In genomic region chr17:46832945-46833839, GRCh38 we compare ENCODE assay signal across 11 cellular contexts. TPM values are rescaled to one million over a fixed set of nuclear protein-coding genes. Genes with fewer than 3 reads are reported as not detected.
A peak's percentile ranks its signal among the peaks of the same experiment; 100 is the strongest.
DNase-seq lines count a peak whose midpoint lies in the region; ATAC-seq and TF ChIP-seq lines count a peak whose summit lies in the region.
"Had no signal": no experiment of that assay in that cellular context is flagged by ENCODE, and none has a peak within 500 bp of the region (broad histone marks: within the 10 kb centered on the region; RNA-seq: fewer than 3 reads in every experiment).

No MANE protein-coding gene starts in this region.

- peak overlapping the region in 1 of 2 experiments; percentile 35; a peak in 1 of 5 replicates for H3K4me3 Mint-ChIP-seq in H9

- no peak overlapping the region for H2BK20ac ChIP-seq in H9 (ENCODE audit: low read depth, low read length, poor library complexity, severe bottlenecking)

- TF ChIP-seq EP300 in SK-N-SH (IDR thresholded peaks at IDR 0.05; ENCODE audit: borderline replicate concordance in 1 of 2, low read depth in 1 of 2, low read length in 1 of 2) = no peak

- H4K5ac ChIP-seq in H9 (ENCODE audit: insufficient read length, low read depth, low read length) = no peak overlapping the region

- no peak overlapping the region for H2BK12ac ChIP-seq in H9 (ENCODE audit: insufficient read length, low read depth, low read length)

- intact Hi-C loops in A673 (cut with micrococcal nuclease; ENCODE audit: unreplicated experiment) = loop anchor here (10.0 kb wide), 1 partner anchor 1148 kb away; no protein-coding TSS in a partner anchor

- H3T11ph ChIP-seq in H9 (ENCODE audit: low read length) = no peak overlapping the region

- H2AFZ ChIP-seq in H9 (ENCODE audit: low read length) (no peak overlapping the region), SK-N-SH (ENCODE audit: low read depth) (no peak overlapping the region)

- no peaks in the 10 kb centered on the region for H3K79me2 ChIP-seq in H9 (ENCODE audit: insufficient read depth, low read length)
- H3K79me2 ChIP-seq in SK-N-SH (ENCODE audit: insufficient read depth) = no peaks in the 10 kb centered on the region

- peak; percentile 43 for DNase-seq in H9
- no peak for DNase-seq in SK-N-SH
- peak; percentile 47 to 72 for DNase-seq in foreskin keratinocyte
- peak; percentile 34 for DNase-seq in pons (ENCODE audit: low spot score)
- DNase-seq in NCI-H1436 (lab: John Stamatoyannopoulos, UW) = no peak
- DNase-seq in NOMO-1 treated with DMSO at 0.1 percent for 48 hours (lab: John Stamatoyannopoulos, UW; ENCODE audit: unreplicated experiment) = no peak
- DNase-seq in A673 (ENCODE audit: low spot score) = no peak
- no peak for DNase-seq in activated CD4-positive, alpha-beta T cell treated with anti-CD3 and anti-CD28 coated beads, Interleukin-2, amount 50 U/mL, for 48 hours
- DNase-seq: T-helper 9 cell had no signal

- H3K27ac Mint-ChIP-seq in H9 = no peak overlapping the region

- TF ChIP-seq CTCF in H9 (conservative IDR thresholded peaks at IDR 0.05) (no peak), SK-N-SH (IDR thresholded peaks at IDR 0.05) (no peak), foreskin keratinocyte (conservative IDR thresholded peaks at IDR 0.05) (no peak), A673 (conservative IDR thresholded peaks at IDR 0.05; ENCODE audit: low read depth, low read length) (no peak)

- no peaks in the 10 kb centered on the region for H3K23me2 ChIP-seq in H9 (ENCODE audit: insufficient read length, low read depth, low read length, poor library complexity, severe bottlenecking)

- H4K91ac ChIP-seq in H9 (ENCODE audit: insufficient read length, low read depth, low read length) = no peak overlapping the region

- no peaks in the 10 kb centered on the region; a peak in 1 of 7 replicates for H3K36me3 Mint-ChIP-seq in H9 (ENCODE audit: insufficient read depth in 1 of 3, low read depth in 3 of 3)

- H3K27me3 Mint-ChIP-seq in H9 (ENCODE audit: low read depth) = peaks cover 38% of the 10 kb centered on the region

- H2AK5ac ChIP-seq in H9 (ENCODE audit: insufficient read length, low read length) = no peak overlapping the region

- H3K14ac ChIP-seq in H9 (ENCODE audit: insufficient read depth, low read length) = no peak overlapping the region; the same call in 1 of the 2 replicates

- H3K36me3 ChIP-seq in SK-N-SH (replicated peaks in 1 of 2; ENCODE audit: control insufficient read depth in 1 of 2, insufficient read depth in 2 of 2, low read length in 1 of 2) (no peaks in the 10 kb centered on the region), A673 (ENCODE audit: insufficient read depth, low read length, poor library complexity, severe bottlenecking) (no peaks in the 10 kb centered on the region)
- H3K36me3 ChIP-seq: breast epithelium had no signal

- no peaks in the 10 kb centered on the region for H4K20me1 ChIP-seq in H9 (ENCODE audit: control insufficient read depth, insufficient read depth, insufficient read length)
- H4K20me1 ChIP-seq in SK-N-SH (ENCODE audit: insufficient read depth) = no peaks in the 10 kb centered on the region

- peaks cover 34 to 43% of the 10 kb centered on the region in 2 experiments for H3K4me1 Mint-ChIP-seq in H9

- no peak overlapping the region for H3K23ac ChIP-seq in H9 (ENCODE audit: insufficient read length, low read depth, low read length)

- POLR2A ChIA-PET in SK-N-SH (lab: Yijun Ruan, JAX) (no interaction called here), A673 (lab: Charles Lee; ENCODE audit: low non-redundant PET) (interaction anchor here (0.7 kb wide), 1 partner anchor 622 kb away, joined by 4 read pairs; no protein-coding TSS in a partner anchor)

- H3K9me2 ChIP-seq in SK-N-SH = no peaks in the 10 kb centered on the region

- WGBS in H9 (ENCODE audit: extremely low coverage, insufficient read length, low lambda C conversion rate) = no CpG with 5 or more reads among the region's 17 CpGs
- WGBS in SK-N-SH (ENCODE audit: low lambda C conversion rate) = 79% methylated on average over 15 of the region's 17 CpGs

- ATAC-seq in foreskin keratinocyte = peak; percentile 83
- ATAC-seq: HCT116 had no signal

- CTCF ChIA-PET in SK-N-SH (lab: Yijun Ruan, JAX) (interaction anchor here (0.5 to 6.5 kb wide), 6 partner anchors 9 to 109 kb away, joined by 3 to 115 read pairs (median 62); no protein-coding TSS in a partner anchor), A673 (lab: Charles Lee) (no interaction called here)

- TF ChIP-seq RAD21 in SK-N-SH (IDR thresholded peaks at IDR 0.05; ENCODE audit: low read length) = no peak

- H3K4me2 ChIP-seq in H9 (ENCODE audit: insufficient read depth, insufficient read length, low read length) = no peak overlapping the region
- H3K4me2 ChIP-seq in SK-N-SH = 0 out of 2 replicates have a peak overlapping the region, but pooled peaks have one; percentile 7

- H3K4me1 ChIP-seq in H9 (ENCODE audit: insufficient read depth, low read length) (no peaks in the 10 kb centered on the region), SK-N-SH (ENCODE audit: control insufficient read depth in 1 of 2, insufficient read depth in 2 of 2, low read depth in 1 of 2, low read length in 1 of 2) (peaks cover 0 to 8% of the 10 kb centered on the region in 2 experiments; a peak in 2 of 4 replicates), foreskin keratinocyte (no peaks in the 10 kb centered on the region), A673 (ENCODE audit: insufficient read depth, low read length, poor library complexity, severe bottlenecking) (no peaks in the 10 kb centered on the region)
- H3K4me1 ChIP-seq: breast epithelium had no signal

- no peak overlapping the region for H3K4ac ChIP-seq in H9 (ENCODE audit: low read depth, low read length)

- no peaks in the 10 kb centered on the region for H3K9me3 ChIP-seq in H9 (ENCODE audit: control insufficient read depth, low read depth, low read length)
- no peaks in the 10 kb centered on the region for H3K9me3 ChIP-seq in SK-N-SH
- no peaks in the 10 kb centered on the region for H3K9me3 ChIP-seq in A673 (ENCODE audit: low read depth, low read length, poor library complexity, severe bottlenecking)
- H3K9me3 ChIP-seq: breast epithelium had no signal

- no peaks in the 10 kb centered on the region; a peak in 1 of 5 replicates for H3K9me3 Mint-ChIP-seq in H9

- no peak overlapping the region for H3K56ac ChIP-seq in H9 (ENCODE audit: insufficient read length, low read depth, low read length)

- H2BK15ac ChIP-seq in H9 (ENCODE audit: low read depth, low read length) = no peak overlapping the region

- no peak overlapping the region for H3K27ac ChIP-seq in H9 (ENCODE audit: insufficient read length, low read depth, low read length)
- H3K27ac ChIP-seq in SK-N-SH (ENCODE audit: low read depth in 2 of 2, low read length in 1 of 2) = peak overlapping the region in 1 of 2 experiments; percentile 29; a peak in 2 of 4 replicates
- H3K27ac ChIP-seq in foreskin keratinocyte = no peak overlapping the region
- no peak overlapping the region for H3K27ac ChIP-seq in A673 (ENCODE audit: low read depth, low read length, poor library complexity, severe bottlenecking)
- H3K27ac ChIP-seq: breast epithelium had no signal

- H3K27me3 ChIP-seq in H9 (ENCODE audit: insufficient read depth, low read length) (no peaks in the 10 kb centered on the region), SK-N-SH (ENCODE audit: insufficient read depth) (no peaks in the 10 kb centered on the region), foreskin keratinocyte (no peaks in the 10 kb centered on the region), A673 (replicated peaks; ENCODE audit: insufficient read depth, low read depth, low read length, poor library complexity) (no peaks in the 10 kb centered on the region)
- H3K27me3 ChIP-seq: breast epithelium had no signal

- no peak overlapping the region for H3K18ac ChIP-seq in H9 (ENCODE audit: insufficient read length, low read depth, low read length)

- no TSS peak for BruUV-seq in A673 (replicated peaks; lab: Mats Ljungman, UMichigan)

- no peaks in the 10 kb centered on the region for H3F3A ChIP-seq in SK-N-SH (replicated peaks; ENCODE audit: insufficient read depth)

- H2BK120ac ChIP-seq in H9 (ENCODE audit: low read depth, low read length, poor library complexity, severe bottlenecking) = no peak overlapping the region

- no peak overlapping the region for H2BK5ac ChIP-seq in H9 (ENCODE audit: insufficient read length, low read length)

- no peaks in the 10 kb centered on the region for H3K79me1 ChIP-seq in H9 (ENCODE audit: insufficient read depth, low read depth, low read length, poor library complexity, severe bottlenecking)

- no peak overlapping the region for H3K9ac ChIP-seq in H9 (ENCODE audit: extremely low read depth, insufficient read length, low read length)
- no peak overlapping the region for H3K9ac ChIP-seq in SK-N-SH

- no peak overlapping the region for H4K8ac ChIP-seq in H9 (replicated peaks; ENCODE audit: insufficient read length, low read depth, low read length)

- H3K4me3 ChIP-seq in SK-N-SH (ENCODE audit: low read depth in 2 of 2, low read length in 1 of 2) = no peak overlapping the region
- H3K4me3 ChIP-seq in A673 (ENCODE audit: low read depth, low read length, poor library complexity, severe bottlenecking) = no peak overlapping the region
- H3K4me3 ChIP-seq: breast epithelium had no signal

TF ChIP-seq in SK-N-SH, 30 proteins besides CTCF, POLR2A, EP300 and RAD21 (continues in another document):
- TF ChIP-seq RFX5 (IDR thresholded peaks at IDR 0.05; ENCODE audit: low read length) (no peak), NFIC (IDR thresholded peaks at IDR 0.05; ENCODE audit: borderline replicate concordance) (no peak; the same call in 1 of the 2 replicates), TAF1 (IDR thresholded peaks at IDR 0.05; ENCODE audit: borderline replicate concordance, low read depth, low read length) (no peak), RCOR1 (IDR thresholded peaks at IDR 0.05; ENCODE audit: low read length) (no peak)

RNA-seq across cellular contexts. Expression of gene WNT3, which starts 14.7 kb away (rescaled TPM):
- total RNA-seq in H9 (2021) (22.4 and 22.7 TPM in 2 replicates), foreskin keratinocyte (1.2 and 1.3 TPM in 2 replicates), A673 (2021) (1.3 and 2.2 TPM in 2 replicates)
- polyA plus RNA-seq in SK-N-SH (2012; rRNA removed) (5.3 and 7.6 TPM in 2 replicates), foreskin keratinocyte (0.87 and 0.99 TPM in 2 replicates)
- polyA plus RNA-seq in SK-N-SH (2012; cell fraction: cytosol; rRNA removed) = 3.7 and 4.9 TPM in 2 replicates
- 13.4 and 18.7 TPM in 2 replicates for polyA plus RNA-seq in SK-N-SH (2012; cell fraction: nucleus; rRNA removed)

RNA-seq across cellular contexts. Expression of gene WNT9B, which starts 18.2 kb away (rescaled TPM):
- total RNA-seq in H9 (2021) (0.70 and 0.77 TPM in 2 replicates), foreskin keratinocyte (not detected in 2 replicates), A673 (2021) (not detected in 2 replicates)
- polyA plus RNA-seq in SK-N-SH (2012; rRNA removed) (not detected in 2 replicates), foreskin keratinocyte (not detected in 2 replicates)
- polyA plus RNA-seq in SK-N-SH (2012; cell fraction: cytosol; rRNA removed) = not detected in 2 replicates
- not detected in 2 replicates for polyA plus RNA-seq in SK-N-SH (2012; cell fraction: nucleus; rRNA removed)

Comparison
In these comparisons a context has a peak if more than half of its experiments do, and no peak if none do; other contexts are left out.
1. DNase-seq: peak in H9 (single experiment), foreskin keratinocyte (2 of 2) and pons (single experiment); none in SK-N-SH (single experiment), NCI-H1436 (single experiment), NOMO-1 treated with DMSO at 0.1 percent for 48 hours (single experiment), A673 (single experiment) and activated CD4-positive, alpha-beta T cell treated with anti-CD3 and anti-CD28 coated beads, Interleukin-2, amount 50 U/mL, for 48 hours (0 of 2).